In genomic region chr3:87792532-87793321, GRCh38 we compare ENCODE assay signal across 8 cellular contexts. TPM values are rescaled to one million over a fixed set of nuclear protein-coding genes. Genes with fewer than 3 reads are reported as not detected.
DNase-seq lines count a peak whose midpoint lies in the region; ATAC-seq, FAIRE-seq and TF ChIP-seq lines count a peak whose summit lies in the region.

HTR1F (plus strand) TSS chr3:87792706.

- intact Hi-C loops in HepG2 (cut with micrococcal nuclease; ENCODE audit: unreplicated experiment) = no loop called here

- TF ChIP-seq EP300 in HepG2 (IDR thresholded peaks at IDR 0.05; ENCODE audit: low read depth in 2 of 2, low read length in 2 of 2) (no peak), HepG2 (CRISPR knock-in tag; IDR thresholded peaks at IDR 0.05; ENCODE audit: borderline replicate concordance) (no peak)

- FAIRE-seq in HepG2 (lab: Jason Lieb, UNC) = no peak

- WGBS in HepG2 (ENCODE audit: low lambda C conversion rate) = 6% methylated on average over 27 of the region's 60 CpGs

- ATAC-seq in HepG2 = peak; percentile 86
- no peak for ATAC-seq in thoracic aorta (ENCODE audit: insufficient number of reproducible peaks, low FRiP score, low read depth)
- no peak for ATAC-seq in GM21447 (IDR thresholded peaks at IDR 0.05; ENCODE audit: unreplicated experiment)
- ATAC-seq in HG03159 (IDR thresholded peaks at IDR 0.05; ENCODE audit: unreplicated experiment) = no peak

- no peaks in the 10 kb centered on the region for H4K20me1 ChIP-seq in HepG2 (ENCODE audit: insufficient read depth, low read length)

- H3K27me3 ChIP-seq in brain microvascular endothelial cell (replicated peaks) (no peaks in the 10 kb centered on the region), HepG2 (ENCODE audit: control insufficient read depth in 1 of 2, insufficient read depth in 2 of 2, low read length in 2 of 2) (peaks cover 2 to 28% of the 10 kb centered on the region in 2 experiments; a peak in 2 of 5 replicates), thoracic aorta (replicated peaks; ENCODE audit: insufficient read depth) (no peaks in the 10 kb centered on the region)

- CTCF ChIA-PET in HepG2 (lab: Yijun Ruan, JAX; ENCODE audit: low intra/inter-chr PET ratio, low total read pairs) = no interaction called here

- peak within 1 kb of the TSS; percentile 53 for H3K4me2 ChIP-seq in HepG2 (ENCODE audit: low read depth, low read length)

- no peak within 1 kb of the TSS for H2AFZ ChIP-seq in HepG2 (ENCODE audit: low read length)

- peak within 1 kb of the TSS; percentile 56 for H3K27ac ChIP-seq in brain microvascular endothelial cell
- no peak within 1 kb of the TSS for H3K27ac ChIP-seq in HepG2 (ENCODE audit: extremely low read length, insufficient read depth, low read length)
- no peak within 1 kb of the TSS for H3K27ac ChIP-seq in thoracic aorta

- H3K36me3 ChIP-seq in brain microvascular endothelial cell (replicated peaks) = no peaks in the 10 kb centered on the region
- no peaks in the 10 kb centered on the region for H3K36me3 ChIP-seq in HepG2 (replicated peaks in 1 of 2; ENCODE audit: control insufficient read depth in 1 of 2, insufficient read depth in 2 of 2, low read length in 2 of 2)
- no peaks in the 10 kb centered on the region for H3K36me3 ChIP-seq in thoracic aorta

- H3K79me2 ChIP-seq in HepG2 (ENCODE audit: insufficient read depth, low read length) = no peaks in the 10 kb centered on the region

- POLR2A ChIA-PET in HepG2 (lab: Yijun Ruan, JAX) = no interaction called here

- no peak for TF ChIP-seq POLR2A in HepG2 (IDR thresholded peaks at IDR 0.05; ENCODE audit: insufficient read depth in 1 of 2, low read depth in 2 of 2, low read length in 2 of 2)

- peak; percentile 15 for DNase-seq in stimulated activated CD4-positive, alpha-beta T cell treated with anti-CD3 and anti-CD28 coated beads, Interleukin-15, amount 100 ng/mL, for 24 hours
- DNase-seq in stimulated activated CD4-positive, alpha-beta T cell treated with anti-CD3 and anti-CD28 coated beads, Interleukin-2, amount 100 ng/mL, for 48 hours = no peak
- DNase-seq in brain microvascular endothelial cell (peak; percentile 33), HepG2 (ENCODE audit: low spot score) (no peak), thoracic aorta (ENCODE audit: low spot score) (no peak), AG08396 (ENCODE audit: low spot score) (no peak)

- peak within 1 kb of the TSS; percentile 65 for H3K4me3 ChIP-seq in brain microvascular endothelial cell (ENCODE audit: low read depth, low read length)
- peak within 1 kb of the TSS; percentile 16 to 54 (median 20); a peak in 3 of 6 replicates for H3K4me3 ChIP-seq in HepG2 (replicated peaks in 1 of 3; ENCODE audit: insufficient read depth in 1 of 3, low read depth in 2 of 3, low read length in 3 of 3)
- peak within 1 kb of the TSS; percentile 66 for H3K4me3 ChIP-seq in thoracic aorta

- no peak for TF ChIP-seq RAD21 in HepG2 (CRISPR knock-in tag; IDR thresholded peaks at IDR 0.05)

- no peaks in the 10 kb centered on the region for H3K9me3 ChIP-seq in HepG2 (ENCODE audit: low read length)
- no peaks in the 10 kb centered on the region for H3K9me3 ChIP-seq in thoracic aorta

- BruUV-seq in HepG2 (replicated peaks; lab: Mats Ljungman, UMichigan) = no TSS peak

- TF ChIP-seq CTCF in brain microvascular endothelial cell (IDR thresholded peaks at IDR 0.05; ENCODE audit: low read depth, low read length, missing control alignments) = no peak
- no peak for TF ChIP-seq CTCF in HepG2 (CRISPR knock-in tag; IDR thresholded peaks at IDR 0.05)
- no peak for TF ChIP-seq CTCF in thoracic aorta (IDR thresholded peaks at IDR 0.05)

- in situ Hi-C loops in brain microvascular endothelial cell (cut with HindIII; ENCODE audit: low pct_ligation_motif_present, low sequenced_read_pairs) = no loop called here
- in situ Hi-C loops in HepG2 (cut with HindIII; ENCODE audit: extremely low pct_ligation_motif_present, low pct_unique_long_range_greater_than_20kb) = no loop called here

- H3K4me1 ChIP-seq in HepG2 (ENCODE audit: insufficient read depth, low read length) = 0 out of 2 replicates have a peak, but pooled peaks cover 13% of the 10 kb centered on the region
- peaks cover 3 to 10% of the 10 kb centered on the region in 2 donors for H3K4me1 ChIP-seq in thoracic aorta (ENCODE audit: control insufficient read depth in 1 of 2, low read depth in 2 of 2)

- no peak within 1 kb of the TSS for H3K9ac ChIP-seq in HepG2 (ENCODE audit: insufficient read depth, low read depth, low read length)

TF ChIP-seq in HepG2, 621 proteins besides CTCF, POLR2A, EP300 and RAD21 (continues in another document):
- no peak for TF ChIP-seq ZNF224 (CRISPR knock-in tag; IDR thresholded peaks at IDR 0.05)
- peak; percentile 32; the same call in 1 of the 2 replicates for TF ChIP-seq HNF4A (CRISPR knock-in tag; IDR thresholded peaks at IDR 0.05)
- TF ChIP-seq HMG20A (CRISPR knock-in tag; IDR thresholded peaks at IDR 0.05; ENCODE audit: borderline replicate concordance) = no peak
- TF ChIP-seq ZNF331 (CRISPR knock-in tag; IDR thresholded peaks at IDR 0.05) = no peak
- 0 out of 2 replicates have a peak, but pooled peaks have one; percentile 30 for TF ChIP-seq GABPB1 (CRISPR knock-in tag; IDR thresholded peaks at IDR 0.05)
- no peak for TF ChIP-seq ZNF562 (CRISPR knock-in tag; IDR thresholded peaks at IDR 0.05; ENCODE audit: borderline replicate concordance)
- TF ChIP-seq ZNF296 (CRISPR knock-in tag; conservative IDR thresholded peaks at IDR 0.05) = no peak
- no peak for TF ChIP-seq TCF7L2 (IDR thresholded peaks at IDR 0.05; ENCODE audit: low read depth, low read length)
- TF ChIP-seq ZNF549 (CRISPR knock-in tag; IDR thresholded peaks at IDR 0.05) = no peak
- TF ChIP-seq ASH2L (IDR thresholded peaks at IDR 0.05; ENCODE audit: insufficient read length, low read depth, low read length) = no peak
- TF ChIP-seq ZNF563 (CRISPR knock-in tag; IDR thresholded peaks at IDR 0.05) = 0 out of 2 replicates have a peak, but pooled peaks have one; percentile 17
- no peak for TF ChIP-seq SNRNP70 (IDR thresholded peaks at IDR 0.05; ENCODE audit: low read depth, low read length)
- TF ChIP-seq SIX4 (CRISPR knock-in tag; IDR thresholded peaks at IDR 0.05) = no peak
- no peak for TF ChIP-seq RBAK (CRISPR knock-in tag; IDR thresholded peaks at IDR 0.05)
- no peak for TF ChIP-seq JUND (CRISPR knock-in tag; IDR thresholded peaks at IDR 0.05)
- TF ChIP-seq HNRNPH1 (optimal IDR thresholded peaks at IDR 0.05; ENCODE audit: low read depth, low read length) = no peak
- peak; percentile 76; the same call in 1 of the 2 replicates for TF ChIP-seq MYPOP (CRISPR knock-in tag; IDR thresholded peaks at IDR 0.05)
- no peak for TF ChIP-seq ZFY (CRISPR knock-in tag; IDR thresholded peaks at IDR 0.05)
- TF ChIP-seq ZSCAN31 (CRISPR knock-in tag; IDR thresholded peaks at IDR 0.05; ENCODE audit: low read depth) = no peak
- 0 out of 2 replicates have a peak, but pooled peaks have one; percentile 17 for TF ChIP-seq ZFP91 (CRISPR knock-in tag; IDR thresholded peaks at IDR 0.05; ENCODE audit: borderline replicate concordance)
- no peak for TF ChIP-seq FOXC1 (CRISPR knock-in tag; IDR thresholded peaks at IDR 0.05; ENCODE audit: borderline replicate concordance)
- TF ChIP-seq ZNF121 (CRISPR knock-in tag; IDR thresholded peaks at IDR 0.05) = peak; percentile 55; the same call in 1 of the 2 replicates

RNA-seq across cellular contexts. Expression of gene HTR1F, which starts in this region (rescaled TPM):
- total RNA-seq in HepG2 (2016; rRNA removed; fragmentation: Illumina TruSeq; extraction: Trizol) (not detected in 2 replicates), thoracic aorta (under 1 TPM; 0.14 TPM)
- total RNA-seq in HepG2 (2016; cell fraction: cytosol; rRNA removed; fragmentation: Illumina TruSeq; extraction: Trizol; ENCODE audit: low read depth) = not detected in 2 replicates
- total RNA-seq in HepG2 (2016; cell fraction: insoluble cytoplasmic fraction; rRNA removed; fragmentation: Illumina TruSeq; extraction: Trizol) = not detected in 2 replicates
- total RNA-seq in HepG2 (2016; cell fraction: membrane; rRNA removed; fragmentation: Illumina TruSeq; extraction: Trizol) = not detected in 2 replicates
- not detected in 2 replicates for total RNA-seq in HepG2 (2016; cell fraction: nucleus; rRNA removed; fragmentation: Illumina TruSeq; extraction: Trizol)
- not detected in 2 replicates for polyA plus RNA-seq in HepG2 (2011; rRNA removed)
- polyA plus RNA-seq in HepG2 (2011; cell fraction: cytosol; rRNA removed) = not detected in 2 replicates
- not detected in 2 replicates for polyA plus RNA-seq in HepG2 (2011; cell fraction: nucleus; rRNA removed)
- polyA plus RNA-seq in HepG2 (2012) = not detected in 2 replicates
- not detected in 2 replicates for polyA plus RNA-seq in HepG2 (2016; cell fraction: cytosol; fragmentation: Illumina TruSeq; extraction: Trizol; ENCODE audit: low read depth)
- not detected in 2 replicates for polyA plus RNA-seq in HepG2 (2016; cell fraction: insoluble cytoplasmic fraction; fragmentation: Illumina TruSeq; extraction: Trizol; ENCODE audit: low read depth)
- polyA plus RNA-seq in HepG2 (2016; cell fraction: membrane; fragmentation: Illumina TruSeq; extraction: Trizol; ENCODE audit: low read depth) = not detected in 2 replicates
- polyA plus RNA-seq in HepG2 (2016; cell fraction: nucleus; fragmentation: Illumina TruSeq; extraction: Trizol; ENCODE audit: insufficient read depth, low read depth) = not detected in 2 replicates
- not detected in 2 replicates for polyA minus RNA-seq in HepG2 (2011; rRNA and poly(A)+ RNA removed; ENCODE audit: low replicate concordance)
- polyA minus RNA-seq in HepG2 (2011; cell fraction: cytosol; rRNA and poly(A)+ RNA removed) = not detected in 2 replicates
- polyA minus RNA-seq in HepG2 (2011; cell fraction: nucleus; rRNA and poly(A)+ RNA removed) = not detected in 2 replicates

Comparison
In these comparisons a context has a peak if more than half of its experiments do, and no peak if none do; other contexts are left out.
1. DNase-seq: peak in stimulated activated CD4-positive, alpha-beta T cell treated with anti-CD3 and anti-CD28 coated beads, Interleukin-15, amount 100 ng/mL, for 24 hours (single experiment) and brain microvascular endothelial cell (single experiment); none in stimulated activated CD4-positive, alpha-beta T cell treated with anti-CD3 and anti-CD28 coated beads, Interleukin-2, amount 100 ng/mL, for 48 hours (0 of 2), HepG2 (single experiment), thoracic aorta (single experiment) and AG08396 (single experiment).
2. Peak in ATAC-seq, H3K4me3 ChIP-seq and H3K4me2 ChIP-seq in HepG2; RNA of the gene not detected or under 1 TPM.
3. Peak in every context shown above with its lines, with median percentiles within 50 percentile points of each other: H3K4me3 ChIP-seq.